14 cellular contexts compared by ENCODE assay signal in genomic region chr19:18089726-18090125, GRCh38. TPM values are rescaled to one million over a fixed set of nuclear protein-coding genes. Genes with fewer than 3 reads are reported as not detected.
DNase-seq lines count a peak whose midpoint lies in the region; ATAC-seq and TF ChIP-seq lines count a peak whose summit lies in the region.
"Had no signal": no experiment of that assay in that cellular context is flagged by ENCODE, and none has a peak within 500 bp of the region (broad histone marks: within the 10 kb centered on the region; RNA-seq: fewer than 3 reads in every experiment).

No MANE protein-coding gene starts in this region.

- H3K27ac Mint-ChIP-seq in activated T-cell treated with anti-CD3 and anti-CD28 coated beads, Interleukin-2, amount 50 U/mL, for 72 hours, result peak overlapping the region; percentile 95
- peak overlapping the region; percentile 16 to 98 (median 96) for H3K27ac Mint-ChIP-seq in naive B cell

- peak in 1 of 2 donors; percentile 2 for ATAC-seq in activated T-cell treated with anti-CD3 and anti-CD28 coated beads, Interleukin-2, amount 50 U/mL, for 72 hours (replicated peaks in 1 of 2)
- no peak for ATAC-seq in activated T-cell treated with anti-CD3 and anti-CD28 coated beads, Interleukin-2, amount 50 U/mL, for 4 hours
- ATAC-seq in naive B cell (ENCODE audit: low read depth in 2 of 2), result no peak
- ATAC-seq in upper lobe of left lung (ENCODE audit: low FRiP score in 2 of 2), result no peak
- ATAC-seq in omental fat pad (ENCODE audit: low FRiP score), result no peak

- intact Hi-C loops in ascending aorta (cut with DNase I), result no loop called here
- intact Hi-C loops in testis (cut with DNase I; ENCODE audit: low total_unique reads), result no loop called here

- H3K4me3 ChIP-seq in ascending aorta (no peak overlapping the region), upper lobe of left lung (no peak overlapping the region), testis (no peak overlapping the region)
- H3K4me3 ChIP-seq: smooth muscle cell had no signal

- TF ChIP-seq CTCF in ascending aorta (IDR thresholded peaks at IDR 0.05) (no peak), upper lobe of left lung (IDR thresholded peaks at IDR 0.05) (no peak), testis (IDR thresholded peaks at IDR 0.05) (no peak), omental fat pad (IDR thresholded peaks at IDR 0.05) (no peak)

- no peaks in the 10 kb centered on the region for H3K9me3 Mint-ChIP-seq in activated T-cell treated with anti-CD3 and anti-CD28 coated beads, Interleukin-2, amount 50 U/mL, for 72 hours
- no peaks in the 10 kb centered on the region for H3K9me3 Mint-ChIP-seq in activated T-cell treated with anti-CD3 and anti-CD28 coated beads, Interleukin-2, amount 50 U/mL, for 4 hours
- no peaks in the 10 kb centered on the region for H3K9me3 Mint-ChIP-seq in naive B cell

- TF ChIP-seq POLR2A in upper lobe of left lung (IDR thresholded peaks at IDR 0.05) (no peak), testis (IDR thresholded peaks at IDR 0.05) (no peak)

- no peaks in the 10 kb centered on the region for H3K36me3 Mint-ChIP-seq in activated T-cell treated with anti-CD3 and anti-CD28 coated beads, Interleukin-2, amount 50 U/mL, for 72 hours (ENCODE audit: insufficient read depth in 2 of 2)
- no peaks in the 10 kb centered on the region for H3K36me3 Mint-ChIP-seq in activated T-cell treated with anti-CD3 and anti-CD28 coated beads, Interleukin-2, amount 50 U/mL, for 4 hours (ENCODE audit: insufficient read depth)
- H3K36me3 Mint-ChIP-seq in naive B cell, result no peaks in the 10 kb centered on the region

- H3K36me3 ChIP-seq in ascending aorta (no peaks in the 10 kb centered on the region), upper lobe of left lung (no peaks in the 10 kb centered on the region), testis (ENCODE audit: low read depth, missing control alignments) (no peaks in the 10 kb centered on the region)

- peaks cover 61% of the 10 kb centered on the region for H3K4me1 Mint-ChIP-seq in activated T-cell treated with anti-CD3 and anti-CD28 coated beads, Interleukin-2, amount 50 U/mL, for 72 hours (ENCODE audit: low read depth)
- H3K4me1 Mint-ChIP-seq in activated T-cell treated with anti-CD3 and anti-CD28 coated beads, Interleukin-2, amount 50 U/mL, for 4 hours (ENCODE audit: low read depth), result peaks cover 63% of the 10 kb centered on the region
- peaks cover 46 to 71% (median 46%) of the 10 kb centered on the region in 3 donors for H3K4me1 Mint-ChIP-seq in naive B cell

- no peaks in the 10 kb centered on the region for H3K27me3 ChIP-seq in ascending aorta
- H3K27me3 ChIP-seq in upper lobe of left lung, result no peaks in the 10 kb centered on the region
- no peaks in the 10 kb centered on the region for H3K27me3 ChIP-seq in testis

- H3K4me3 Mint-ChIP-seq in activated T-cell treated with anti-CD3 and anti-CD28 coated beads, Interleukin-2, amount 50 U/mL, for 72 hours, result peak overlapping the region; percentile 60 to 76
- no peak overlapping the region for H3K4me3 Mint-ChIP-seq in activated T-cell treated with anti-CD3 and anti-CD28 coated beads, Interleukin-2, amount 50 U/mL, for 4 hours
- peak overlapping the region in 5 of 8 donors; percentile 65 to 85 (median 76) for H3K4me3 Mint-ChIP-seq in naive B cell

- H3K27ac ChIP-seq in ascending aorta, result peak overlapping the region; percentile 40 to 46
- peak overlapping the region; percentile 79 to 91 (median 82) for H3K27ac ChIP-seq in upper lobe of left lung
- H3K27ac ChIP-seq in testis, result no peak overlapping the region

- 63 to 74% methylated on average over 5 of the region's 5 CpGs for WGBS in upper lobe of left lung, 2 donors
- 83 to 84% methylated on average over 5 of the region's 5 CpGs for WGBS in testis, 2 donors

- TF ChIP-seq EP300 in upper lobe of left lung (IDR thresholded peaks at IDR 0.05), result no peak

- H3K9me3 ChIP-seq in ascending aorta (no peaks in the 10 kb centered on the region), upper lobe of left lung (no peaks in the 10 kb centered on the region), testis (no peaks in the 10 kb centered on the region)

- H3K4me1 ChIP-seq in ascending aorta (peaks cover 3 to 13% of the 10 kb centered on the region in 2 donors), upper lobe of left lung (peaks cover 8 to 23% (median 14%) of the 10 kb centered on the region in 4 donors), testis (no peaks in the 10 kb centered on the region)

- DNase-seq in activated T-cell treated with anti-CD3 and anti-CD28 coated beads, Interleukin-2, amount 50 U/mL, for 72 hours, result no peak
- DNase-seq in activated T-cell treated with anti-CD3 and anti-CD28 coated beads, Interleukin-2, amount 50 U/mL, for 4 hours, result no peak
- DNase-seq in ascending aorta (ENCODE audit: low spot score in 2 of 2), result no peak
- no peak for DNase-seq in naive B cell
- DNase-seq in upper lobe of left lung, result no peak
- DNase-seq in testis, result no peak
- no peak for DNase-seq in NCI-H1048 (lab: John Stamatoyannopoulos, UW)
- no peak for DNase-seq in omental fat pad (ENCODE audit: low spot score)
- DNase-seq: GDM1, glutamatergic neuron, mesendoderm, NCI-H510A, SW 1271 had no signal

- no peaks in the 10 kb centered on the region for H3K27me3 Mint-ChIP-seq in activated T-cell treated with anti-CD3 and anti-CD28 coated beads, Interleukin-2, amount 50 U/mL, for 72 hours (ENCODE audit: low read depth)
- H3K27me3 Mint-ChIP-seq in activated T-cell treated with anti-CD3 and anti-CD28 coated beads, Interleukin-2, amount 50 U/mL, for 4 hours (ENCODE audit: low read depth), result no peaks in the 10 kb centered on the region
- H3K27me3 Mint-ChIP-seq in naive B cell, result no peaks in the 10 kb centered on the region

RNA-seq across cellular contexts. Expression of gene IL12RB1, which starts 3.0 kb away (rescaled TPM):
- 10 to 100 TPM; 13.4 to 20.4 TPM for total RNA-seq in activated T-cell treated with anti-CD3 and anti-CD28 coated beads, Interleukin-2, amount 50 U/mL, for 72 hours
- 10 to 100 TPM; 10.4 to 16.1 (median 14.8) TPM for total RNA-seq in activated T-cell treated with anti-CD3 and anti-CD28 coated beads, Interleukin-2, amount 50 U/mL, for 4 hours
- total RNA-seq in ascending aorta (1.5 TPM), upper lobe of left lung (10 to 100 TPM in 1 of 6 donors, 1 to 10 TPM in 5; 2.6 to 13.2 (median 8.6) TPM), testis (1 to 10 TPM in 1 of 2 donors, under 1 TPM in 1; 0.39 to 2.5 TPM), omental fat pad (1 to 10 TPM; 1.1 to 4.4 (median 1.6) TPM)
- polyA plus RNA-seq in naive B cell (ENCODE audit: low read depth in 6 of 6) (10 to 100 TPM in 1 of 6 donors, 1 to 10 TPM in 5; 5.8 to 15.8 (median 8.1) TPM), testis (ENCODE audit: insufficient read depth, low read depth, low replicate concordance) (1.8 TPM)
- total RNA-seq: smooth muscle cell had no signal
- polyA plus RNA-seq: smooth muscle cell had no signal

RNA-seq across cellular contexts. Expression of gene MAST3, which starts 7.9 kb away (rescaled TPM):
- 10 to 100 TPM; 22.4 to 23.2 TPM for total RNA-seq in activated T-cell treated with anti-CD3 and anti-CD28 coated beads, Interleukin-2, amount 50 U/mL, for 72 hours
- total RNA-seq in activated T-cell treated with anti-CD3 and anti-CD28 coated beads, Interleukin-2, amount 50 U/mL, for 4 hours, result 10 to 100 TPM; 10.4 to 11.1 (median 10.7) TPM
- 32.8 TPM for total RNA-seq in ascending aorta
- 10 to 100 TPM in 5 of 6 donors, 1 to 10 TPM in 1; 9.3 to 20.6 (median 13.3) TPM for polyA plus RNA-seq in naive B cell (ENCODE audit: low read depth in 6 of 6)
- 10 to 100 TPM in 4 of 6 donors, 1 to 10 TPM in 2; 9.3 to 67.1 (median 27.5) TPM for total RNA-seq in upper lobe of left lung
- total RNA-seq in testis, result 10 to 100 TPM in 1 of 2 donors, 1 to 10 TPM in 1; 9.7 to 11.2 TPM
- polyA plus RNA-seq in testis (ENCODE audit: insufficient read depth, low read depth, low replicate concordance), result 5.0 TPM
- 10 to 100 TPM in 2 of 4 donors, 1 to 10 TPM in 2; 4.5 to 14.8 (median 8.9) TPM for total RNA-seq in omental fat pad

Comparison
In these comparisons a context has a peak if more than half of its experiments do, and no peak if none do; other contexts are left out.
1. H3K27ac ChIP-seq: peak in ascending aorta (2 of 2) and upper lobe of left lung (4 of 4); none in testis (0 of 2).